In genomic region chr7:41574377-41574776, GRCh38 we compare ENCODE assay signal across 22 cellular contexts.
DNase-seq lines count a peak whose midpoint lies in the region; ATAC-seq, FAIRE-seq and TF ChIP-seq lines count a peak whose summit lies in the region.
"Had no signal": no experiment of that assay in that cellular context is flagged by ENCODE, and none has a peak within 500 bp of the region (broad histone marks: within the 10 kb centered on the region; RNA-seq: fewer than 3 reads in every experiment).

No MANE protein-coding gene starts in this region.

- no peaks in the 10 kb centered on the region for H3K36me3 ChIP-seq in astrocyte (ENCODE audit: insufficient read depth, low read length)
- H3K36me3 ChIP-seq: breast epithelium, pancreas, right lobe of liver, thoracic aorta had no signal

- H4K20me1 ChIP-seq in astrocyte (ENCODE audit: insufficient read depth, low read length): no peaks in the 10 kb centered on the region

- H3K4me1 ChIP-seq in astrocyte (ENCODE audit: insufficient read depth, low read length): peaks cover 15% of the 10 kb centered on the region
- H3K4me1 ChIP-seq: breast epithelium, pancreas, right lobe of liver had no signal

- H3K4me3 ChIP-seq in astrocyte (ENCODE audit: insufficient read depth, low read depth, low read length) (no peak overlapping the region), foreskin fibroblast (ENCODE audit: low read depth in 1 of 2, low read length in 2 of 2) (no peak overlapping the region)
- H3K4me3 ChIP-seq: breast epithelium, pancreas, right lobe of liver, thoracic aorta had no signal

- H3K27ac Mint-ChIP-seq in HFFc6 (peak overlapping the region; percentile 66), astrocyte (ENCODE audit: unreplicated experiment) (peak overlapping the region; percentile 67)
- H3K27ac Mint-ChIP-seq: activated naive CD8-positive, alpha-beta T cell treated with anti-CD3 and anti-CD28 coated beads, Interleukin-2, amount 10 ng/mL, durations not matched to agents 7 days and 5 days; activated T-helper 17 cell treated with anti-CD3 and anti-CD28 coated beads, Interleukin-2, amount 50 U/mL, for 72 hours; CD4-positive, alpha-beta memory T cell; naive thymus-derived CD8-positive, alpha-beta T cell; T-cell had no signal

- TF ChIP-seq CTCF in HFFc6 (IDR thresholded peaks at IDR 0.05) (no peak), astrocyte (IDR thresholded peaks at IDR 0.05; ENCODE audit: insufficient read depth, low read depth, low read length) (no peak), foreskin fibroblast (IDR thresholded peaks at IDR 0.05; ENCODE audit: low read depth, low read length) (no peak)

- peaks cover 75% of the 10 kb centered on the region for H3K4me1 Mint-ChIP-seq in HFFc6 (ENCODE audit: low read depth)
- peaks cover 32% of the 10 kb centered on the region for H3K4me1 Mint-ChIP-seq in astrocyte (ENCODE audit: low read depth, unreplicated experiment)
- H3K4me1 Mint-ChIP-seq: activated naive CD8-positive, alpha-beta T cell treated with anti-CD3 and anti-CD28 coated beads, Interleukin-2, amount 10 ng/mL, durations not matched to agents 7 days and 5 days; activated T-helper 17 cell treated with anti-CD3 and anti-CD28 coated beads, Interleukin-2, amount 50 U/mL, for 72 hours; CD4-positive, alpha-beta memory T cell; naive thymus-derived CD8-positive, alpha-beta T cell; T-cell had no signal

- H3K9me3 Mint-ChIP-seq in HFFc6: no peaks in the 10 kb centered on the region
- H3K9me3 Mint-ChIP-seq in astrocyte (ENCODE audit: unreplicated experiment): peaks cover 2% of the 10 kb centered on the region

- H3K4me2 ChIP-seq in astrocyte (ENCODE audit: low read length): peak overlapping the region; percentile 18

- H3K79me2 ChIP-seq in astrocyte (ENCODE audit: insufficient read depth, low read length): no peaks in the 10 kb centered on the region

- no peaks in the 10 kb centered on the region for H3K9me3 ChIP-seq in astrocyte (ENCODE audit: insufficient read depth, low read depth, low read length)
- H3K9me3 ChIP-seq: breast epithelium, pancreas, right lobe of liver, thoracic aorta had no signal

- DNase-seq in AG08395 (ENCODE audit: low spot score) (peak; percentile 55), HFFc6 (peak; percentile 80), astrocyte (ENCODE audit: low read depth) (peak; percentile 44), foreskin fibroblast (peak; percentile 52 to 67), GM19239 (ENCODE audit: insufficient read length, low spot score) (no peak), activated gamma-delta T cell (lab: John Stamatoyannopoulos, UW) (no peak), HTR-8/SVneo (ENCODE audit: insufficient read length, low spot score) (no peak)
- DNase-seq: activated CD4-positive, alpha-beta T cell treated with anti-CD3 and anti-CD28 coated beads for 48 hours; activated naive CD8-positive, alpha-beta T cell treated with anti-CD3 and anti-CD28 coated beads, Interleukin-2, amount 10 ng/mL, durations not matched to agents 7 days and 5 days; CD4-positive, alpha-beta memory T cell; naive thymus-derived CD8-positive, alpha-beta T cell; NCI-H1417 treated with DMSO at 0.1 percent for 48 hours; NCI-H526; pancreas; right lobe of liver; Right ventricle myocardium superior; T-cell had no signal

- no peak overlapping the region for H2AFZ ChIP-seq in astrocyte (ENCODE audit: low read depth, low read length)

- ATAC-seq in GM18517 (IDR thresholded peaks at IDR 0.05; ENCODE audit: unreplicated experiment): no peak
- ATAC-seq: activated T-helper 17 cell treated with anti-CD3 and anti-CD28 coated beads, Interleukin-2, amount 50 U/mL, for 72 hours; naive thymus-derived CD8-positive, alpha-beta T cell; pancreas; T-cell had no signal

- H3K36me3 Mint-ChIP-seq in HFFc6 (ENCODE audit: low read depth): no peaks in the 10 kb centered on the region
- H3K36me3 Mint-ChIP-seq in astrocyte (ENCODE audit: low read depth, unreplicated experiment): no peaks in the 10 kb centered on the region
- H3K36me3 Mint-ChIP-seq: activated naive CD8-positive, alpha-beta T cell treated with anti-CD3 and anti-CD28 coated beads, Interleukin-2, amount 10 ng/mL, durations not matched to agents 7 days and 5 days; CD4-positive, alpha-beta memory T cell; naive thymus-derived CD8-positive, alpha-beta T cell; T-cell had no signal

- H3K27me3 Mint-ChIP-seq in HFFc6 (ENCODE audit: insufficient read depth) (no peaks in the 10 kb centered on the region; the same call in 1 of the 2 replicates), astrocyte (ENCODE audit: low read depth, unreplicated experiment) (no peaks in the 10 kb centered on the region)
- H3K27me3 Mint-ChIP-seq: activated naive CD8-positive, alpha-beta T cell treated with anti-CD3 and anti-CD28 coated beads, Interleukin-2, amount 10 ng/mL, durations not matched to agents 7 days and 5 days; activated T-helper 17 cell treated with anti-CD3 and anti-CD28 coated beads, Interleukin-2, amount 50 U/mL, for 72 hours; CD4-positive, alpha-beta memory T cell had no signal

- H3K9ac ChIP-seq in astrocyte (ENCODE audit: low read length): peak overlapping the region; percentile 1

- FAIRE-seq in astrocyte (lab: Jason Lieb, UNC) (peak; percentile 50), GM19239 (lab: Jason Lieb, UNC) (no peak), HTR-8/SVneo (lab: Jason Lieb, UNC) (no peak)
- FAIRE-seq: pancreas, TTC549 had no signal

- peak overlapping the region; percentile 34; the same call in 1 of the 2 replicates for H3K4me3 Mint-ChIP-seq in HFFc6
- no peak overlapping the region for H3K4me3 Mint-ChIP-seq in astrocyte (ENCODE audit: unreplicated experiment)
- H3K4me3 Mint-ChIP-seq: activated naive CD8-positive, alpha-beta T cell treated with anti-CD3 and anti-CD28 coated beads, Interleukin-2, amount 10 ng/mL, durations not matched to agents 7 days and 5 days; activated T-helper 17 cell treated with anti-CD3 and anti-CD28 coated beads, Interleukin-2, amount 50 U/mL, for 72 hours; CD4-positive, alpha-beta memory T cell; naive thymus-derived CD8-positive, alpha-beta T cell; T-cell had no signal

- H3K27me3 ChIP-seq in astrocyte (ENCODE audit: insufficient read depth, low read length): no peaks in the 10 kb centered on the region
- H3K27me3 ChIP-seq: breast epithelium, pancreas, right lobe of liver had no signal

- H3K27ac ChIP-seq in astrocyte (ENCODE audit: low read depth, low read length): peak overlapping the region; percentile 30
- H3K27ac ChIP-seq: breast epithelium, pancreas, right lobe of liver had no signal

Comparison
In these comparisons a context has a peak if more than half of its experiments do, and no peak if none do; other contexts are left out.
1. DNase-seq: peak in AG08395 (single experiment), HFFc6 (single experiment), astrocyte (single experiment) and foreskin fibroblast (2 of 2); none in GM19239 (single experiment), activated gamma-delta T cell (single experiment) and HTR-8/SVneo (single experiment).